ENCODE assay signal across 1 cellular context in genomic region chr14:20668969-20669368, GRCh38.
TF ChIP-seq lines count a peak whose summit lies in the region.

No MANE protein-coding gene starts in this region.

TF ChIP-seq in IMR-90, 13 proteins besides CTCF, POLR2A, EP300 and RAD21 (continued from another document):
- TF ChIP-seq RFX5 (IDR thresholded peaks at IDR 0.05; ENCODE audit: low read depth, low read length) = no peak
- no peak for TF ChIP-seq FOS (IDR thresholded peaks at IDR 0.05; ENCODE audit: low read depth, low read length)
- no peak for TF ChIP-seq BHLHE40 (IDR thresholded peaks at IDR 0.05; ENCODE audit: low read depth, low read length)
- TF ChIP-seq MAFK (IDR thresholded peaks at IDR 0.05; ENCODE audit: low read depth, low read length) = no peak
- no peak for TF ChIP-seq MXI1 (IDR thresholded peaks at IDR 0.05; ENCODE audit: borderline replicate concordance, low read depth, low read length)
- TF ChIP-seq MAZ (IDR thresholded peaks at IDR 0.05; ENCODE audit: borderline replicate concordance, low read depth, low read length) = no peak
- no peak for TF ChIP-seq SMC3 (IDR thresholded peaks at IDR 0.05; ENCODE audit: low read depth, low read length)
TF ChIP-seq in IMR-90: peak in this region for 0.
